8 cellular contexts compared by ENCODE assay signal in the genomic region with DNA sequence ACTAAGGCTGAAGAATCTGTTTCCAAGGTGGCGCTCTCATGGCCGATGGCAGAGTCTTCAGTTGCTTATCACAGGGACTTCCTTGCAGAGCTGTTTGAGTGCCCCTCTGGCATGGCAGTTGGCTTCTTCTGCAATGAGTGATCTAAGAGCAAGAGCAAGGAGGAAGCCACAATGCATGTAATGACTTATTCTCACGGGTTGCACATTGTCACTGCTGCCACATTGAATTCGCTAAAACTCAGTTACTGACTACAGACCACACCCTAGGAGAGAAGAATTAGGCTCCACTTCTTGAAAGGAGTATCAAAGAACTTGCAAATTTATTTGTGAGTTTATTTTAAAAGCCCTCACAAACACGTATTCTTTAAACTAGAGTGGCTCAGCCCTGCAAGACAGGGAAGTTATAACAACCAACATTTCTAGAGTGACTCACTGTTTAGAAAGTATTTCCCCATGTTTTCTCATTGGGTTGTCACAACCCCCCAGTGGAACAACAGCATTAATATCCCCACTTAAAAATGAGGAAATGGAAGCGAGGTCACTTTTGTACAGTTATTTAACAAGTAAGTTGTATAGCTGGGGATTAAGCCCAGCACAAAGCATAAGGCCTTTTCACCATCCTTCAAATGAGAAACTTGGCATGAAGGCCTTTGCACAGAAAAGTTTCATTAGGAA. TPM values are rescaled to one million over a fixed set of nuclear protein-coding genes. Genes with fewer than 3 reads are reported as not detected.
A peak's percentile ranks its signal among the peaks of the same experiment; 100 is the strongest.
DNase-seq lines count a peak whose midpoint lies in the region; ATAC-seq and TF ChIP-seq lines count a peak whose summit lies in the region.

No MANE protein-coding gene starts in this region.

- intact Hi-C loops in transverse colon (cut with DNase I; ENCODE audit: low total_unique reads) (no loop called here), ovary (cut with DNase I) (no loop called here)

- ATAC-seq in HG02763 (IDR thresholded peaks at IDR 0.05; ENCODE audit: unreplicated experiment), result peak; percentile 68

- H3K9ac ChIP-seq in fibroblast of lung (ENCODE audit: insufficient read depth, low read length), result no peak overlapping the region
- no peak overlapping the region for H3K9ac ChIP-seq in MM.1S (ENCODE audit: low read length)

- TF ChIP-seq POLR2A in transverse colon (IDR thresholded peaks at IDR 0.05) (no peak), ovary (IDR thresholded peaks at IDR 0.05) (no peak)

- H3K27me3 ChIP-seq in fibroblast of lung (ENCODE audit: control insufficient read depth, insufficient read depth, low read length), result no peaks in the 10 kb centered on the region
- H3K27me3 ChIP-seq in transverse colon, result no peaks in the 10 kb centered on the region
- H3K27me3 ChIP-seq in ovary, result no peaks in the 10 kb centered on the region
- no peaks in the 10 kb centered on the region for H3K27me3 ChIP-seq in MM.1S (replicated peaks; ENCODE audit: insufficient read depth, low read length)

- H3K4me1 ChIP-seq in fibroblast of lung (ENCODE audit: control insufficient read depth, extremely low read depth, insufficient read depth, low read length), result peaks cover 7% of the 10 kb centered on the region
- H3K4me1 ChIP-seq in transverse colon, result peaks cover 0 to 4% (median 0%) of the 10 kb centered on the region in 4 donors
- H3K4me1 ChIP-seq in ovary (ENCODE audit: insufficient read depth), result peaks cover 4% of the 10 kb centered on the region
- H3K4me1 ChIP-seq in MM.1S (ENCODE audit: low read length), result no peaks in the 10 kb centered on the region

- no peak for TF ChIP-seq EP300 in transverse colon (IDR thresholded peaks at IDR 0.05; ENCODE audit: low read depth)
- TF ChIP-seq EP300 in ovary (IDR thresholded peaks at IDR 0.05), result no peak

- TF ChIP-seq CTCF in fibroblast of lung (conservative IDR thresholded peaks at IDR 0.05 in 1 of 2, IDR thresholded peaks at IDR 0.05 in 1 of 2; ENCODE audit: low read depth in 1 of 2, low read length in 2 of 2), result no peak
- TF ChIP-seq CTCF in transverse colon (IDR thresholded peaks at IDR 0.05), result no peak
- no peak for TF ChIP-seq CTCF in ovary (IDR thresholded peaks at IDR 0.05)
- no peak for TF ChIP-seq CTCF in MM.1S (IDR thresholded peaks at IDR 0.05; ENCODE audit: low read length)

- in situ Hi-C loops in transverse colon (cut with MboI; ENCODE audit: low pct_ligation_motif_present in 1 of 4, low pct_unique_long_range_greater_than_20kb in 1 of 4, low sequenced_read_pairs in 3 of 4), result no loop called here

- H4K20me1 ChIP-seq in fibroblast of lung (ENCODE audit: control insufficient read depth, extremely low read depth, insufficient read depth, low read length), result no peaks in the 10 kb centered on the region
- H4K20me1 ChIP-seq in MM.1S (ENCODE audit: insufficient read depth, low read length), result no peaks in the 10 kb centered on the region

- H3K79me2 ChIP-seq in fibroblast of lung (ENCODE audit: control insufficient read depth, insufficient read depth, low read length) (no peaks in the 10 kb centered on the region), MM.1S (ENCODE audit: low read length) (no peaks in the 10 kb centered on the region)

- no peaks in the 10 kb centered on the region for H3F3A ChIP-seq in MM.1S (ENCODE audit: insufficient read depth, low read length)

- peak in 2 of 3 donors; percentile 10 to 24 for DNase-seq in stimulated activated CD4-positive, alpha-beta T cell treated with anti-CD3 and anti-CD28 coated beads, Interleukin-12 subunit alpha, Interleukin-12 subunit beta, amount 100 ng/mL, for 48 hours (ENCODE audit: low read depth in 2 of 3, low spot score in 1 of 3)
- no peak for DNase-seq in stimulated activated CD4-positive, alpha-beta T cell treated with anti-CD3 and anti-CD28 coated beads, Interleukin-2, amount 100 ng/mL, for 48 hours
- DNase-seq in OCI-M1 (lab: John Stamatoyannopoulos, UW), result peak; percentile 40
- DNase-seq in fibroblast of lung (ENCODE audit: low read depth in 2 of 2), result peak; percentile 55 to 65
- no peak for DNase-seq in transverse colon
- no peak for DNase-seq in ovary
- no peak for DNase-seq in MM.1S

- H3K4me2 ChIP-seq in fibroblast of lung (ENCODE audit: extremely low read depth, insufficient read depth, low read length) (peak overlapping the region; percentile 56), MM.1S (ENCODE audit: low read depth, low read length) (no peak overlapping the region)

- H3K27ac ChIP-seq in fibroblast of lung (ENCODE audit: insufficient read depth, low read length) (no peak overlapping the region), transverse colon (peak overlapping the region; percentile 25 to 53 (median 38)), ovary (no peak overlapping the region), MM.1S (ENCODE audit: low read length) (no peak overlapping the region)

- H3K9me2 ChIP-seq in MM.1S (replicated peaks; ENCODE audit: insufficient read depth, low read length), result no peaks in the 10 kb centered on the region

- H3K9me3 ChIP-seq in fibroblast of lung (ENCODE audit: control insufficient read depth, insufficient read depth, low read depth, low read length) (no peaks in the 10 kb centered on the region), transverse colon (no peaks in the 10 kb centered on the region), ovary (no peaks in the 10 kb centered on the region), MM.1S (replicated peaks; ENCODE audit: insufficient read depth, low read length) (no peaks in the 10 kb centered on the region)

- H3K36me3 ChIP-seq in fibroblast of lung (ENCODE audit: control insufficient read depth, insufficient read depth, low read length), result no peaks in the 10 kb centered on the region
- no peaks in the 10 kb centered on the region for H3K36me3 ChIP-seq in transverse colon
- no peaks in the 10 kb centered on the region for H3K36me3 ChIP-seq in ovary
- no peaks in the 10 kb centered on the region for H3K36me3 ChIP-seq in MM.1S (replicated peaks; ENCODE audit: insufficient read depth, low read length)

- 64 to 67% methylated on average over 1 to 6 of the region's 6 CpGs for WGBS in transverse colon (ENCODE audit: low coverage in 1 of 2), 2 donors
- WGBS in ovary, 3 donors, result 82 to 94% (median 93%) methylated on average over 6 of the region's 6 CpGs

- H2AFZ ChIP-seq in fibroblast of lung (ENCODE audit: low read length), result no peak overlapping the region
- H2AFZ ChIP-seq in MM.1S (ENCODE audit: low read length), result no peak overlapping the region

- H3K4me3 ChIP-seq in fibroblast of lung (replicated peaks in 1 of 4; ENCODE audit: control extremely low read depth in 1 of 4, insufficient read depth in 1 of 4, low read depth in 3 of 4, low read length in 4 of 4), result no peak overlapping the region
- no peak overlapping the region for H3K4me3 ChIP-seq in transverse colon
- H3K4me3 ChIP-seq in ovary, result no peak overlapping the region
- H3K4me3 ChIP-seq in MM.1S (ENCODE audit: low read length), result no peak overlapping the region

RNA-seq across cellular contexts. Expression of gene RBPJ, which starts 32.4 kb away (rescaled TPM):
- 203 and 253 TPM in 2 replicates for total RNA-seq in fibroblast of lung
- 144 and 327 TPM in 2 replicates for polyA plus RNA-seq in fibroblast of lung
- 67.0 and 144 TPM in 2 replicates for polyA plus RNA-seq in fibroblast of lung (2012)
- 30.5 and 113 TPM in 2 replicates for polyA minus RNA-seq in fibroblast of lung (ENCODE audit: low replicate concordance)
- total RNA-seq in transverse colon, result 100 to 1,000 TPM in 1 of 4 donors, 10 to 100 TPM in 3; 15.1 to 104 (median 44.6) TPM
- 10 to 100 TPM; 55.6 to 75.1 (median 68.5) TPM for total RNA-seq in ovary
- 10 to 100 TPM; 36.0 to 61.9 TPM for polyA plus RNA-seq in ovary

Comparison
In these comparisons a context has a peak if more than half of its experiments do, and no peak if none do; other contexts are left out.
1. DNase-seq: peak in stimulated activated CD4-positive, alpha-beta T cell treated with anti-CD3 and anti-CD28 coated beads, Interleukin-12 subunit alpha, Interleukin-12 subunit beta, amount 100 ng/mL, for 48 hours (2 of 3), OCI-M1 (single experiment) and fibroblast of lung (2 of 2); none in stimulated activated CD4-positive, alpha-beta T cell treated with anti-CD3 and anti-CD28 coated beads, Interleukin-2, amount 100 ng/mL, for 48 hours (0 of 2), transverse colon (single experiment), ovary (0 of 5) and MM.1S (single experiment).
2. H3K27ac ChIP-seq: peak in transverse colon (4 of 4); none in fibroblast of lung (single experiment), ovary (0 of 2) and MM.1S (single experiment).